ENCODE assay signal across 22 cellular contexts in genomic region chr4:148364525-148364924, GRCh38.
DNase-seq lines count a peak whose midpoint lies in the region; ATAC-seq and TF ChIP-seq lines count a peak whose summit lies in the region.
"Had no signal": no experiment of that assay in that cellular context is flagged by ENCODE, and none has a peak within 500 bp of the region (broad histone marks: within the 10 kb centered on the region; RNA-seq: fewer than 3 reads in every experiment).

No MANE protein-coding gene starts in this region.

- no peak for TF ChIP-seq POLR2A in suprapubic skin (IDR thresholded peaks at IDR 0.05)

- H3K36me3 ChIP-seq in mucosa of descending colon (ENCODE audit: low read depth) (no peaks in the 10 kb centered on the region), suprapubic skin (no peaks in the 10 kb centered on the region)
- H3K36me3 ChIP-seq: BE2C, BLaER1 had no signal

- TF ChIP-seq CTCF in mucosa of descending colon (IDR thresholded peaks at IDR 0.05) (no peak), suprapubic skin (IDR thresholded peaks at IDR 0.05) (no peak)

- DNase-seq in left ventricle myocardium superior, result no peak
- no peak for DNase-seq in cardiac septum (ENCODE audit: low spot score)
- peak; percentile 22 for DNase-seq in cerebellar cortex (ENCODE audit: low spot score)
- peak in 1 of 3 donors; percentile 16 for DNase-seq in mucosa of descending colon
- no peak for DNase-seq in suprapubic skin (ENCODE audit: low spot score in 2 of 2)
- DNase-seq in KBM-7, result no peak
- DNase-seq: 8988T; ACHN; BE2C; C1 segment of cervical spinal cord; CD4-positive, alpha-beta memory T cell; CD4-positive, CD25-positive, alpha-beta regulatory T cell; CD8-positive, alpha-beta memory T cell; COR-L47; DMS 273 treated with DMSO at 0.1 percent for 48 hours; DMS153; DMS53; DMS79; DND-41; EL; GF-D8 had no signal

- in situ Hi-C loops in KBM-7 (cut with MboI; ENCODE audit: low pct_unique_long_range_greater_than_20kb, low sequenced_read_pairs), result no loop called here

- H3K9me3 ChIP-seq in mucosa of descending colon (no peaks in the 10 kb centered on the region), suprapubic skin (no peaks in the 10 kb centered on the region)
- H3K9me3 ChIP-seq: BE2C, BLaER1 had no signal

- ATAC-seq in left ventricle myocardium superior (peak; percentile 48), mucosa of descending colon (peak; percentile 60)

- intact Hi-C loops in left ventricle myocardium superior (cut with micrococcal nuclease), result no loop called here
- intact Hi-C loops in cardiac septum (cut with DNase I), result no loop called here
- intact Hi-C loops in mucosa of descending colon (cut with DNase I, micrococcal nuclease), result no loop called here

- 80% methylated on average over 1 of the region's 1 CpG for WGBS in suprapubic skin

- H3K27me3 ChIP-seq in suprapubic skin, result no peaks in the 10 kb centered on the region
- H3K27me3 ChIP-seq: BE2C, BLaER1 had no signal

- no peak overlapping the region for H3K27ac ChIP-seq in suprapubic skin
- H3K27ac ChIP-seq: BLaER1 had no signal

- H3K4me3 ChIP-seq in mucosa of descending colon (no peak overlapping the region), suprapubic skin (no peak overlapping the region)
- H3K4me3 ChIP-seq: BLaER1 had no signal

- no peaks in the 10 kb centered on the region for H3K4me1 ChIP-seq in mucosa of descending colon (ENCODE audit: low read depth)
- no peaks in the 10 kb centered on the region for H3K4me1 ChIP-seq in suprapubic skin
- H3K4me1 ChIP-seq: BE2C had no signal

- no peak for TF ChIP-seq EP300 in suprapubic skin (IDR thresholded peaks at IDR 0.05)
